ENCODE assay signal across 8 cellular contexts in genomic region chr9:132877818-132878694, GRCh38. TPM values are rescaled to one million over a fixed set of nuclear protein-coding genes. Genes with fewer than 3 reads are reported as not detected.
A peak's percentile ranks its signal among the peaks of the same experiment; 100 is the strongest.
DNase-seq lines count a peak whose midpoint lies in the region; ATAC-seq, FAIRE-seq and TF ChIP-seq lines count a peak whose summit lies in the region.

A gene with protein sequence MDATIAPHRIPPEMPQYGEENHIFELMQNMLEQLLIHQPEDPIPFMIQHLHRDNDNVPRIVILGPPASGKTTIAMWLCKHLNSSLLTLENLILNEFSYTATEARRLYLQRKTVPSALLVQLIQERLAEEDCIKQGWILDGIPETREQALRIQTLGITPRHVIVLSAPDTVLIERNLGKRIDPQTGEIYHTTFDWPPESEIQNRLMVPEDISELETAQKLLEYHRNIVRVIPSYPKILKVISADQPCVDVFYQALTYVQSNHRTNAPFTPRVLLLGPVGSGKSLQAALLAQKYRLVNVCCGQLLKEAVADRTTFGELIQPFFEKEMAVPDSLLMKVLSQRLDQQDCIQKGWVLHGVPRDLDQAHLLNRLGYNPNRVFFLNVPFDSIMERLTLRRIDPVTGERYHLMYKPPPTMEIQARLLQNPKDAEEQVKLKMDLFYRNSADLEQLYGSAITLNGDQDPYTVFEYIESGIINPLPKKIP (minus strand): TSS chr9:132878284. CDS start chr9:132878255, 29 bp downstream.

- 0 out of 3 replicates have a peak, but pooled peaks of 1 of the 2 experiments have one; percentile 17 for TF ChIP-seq EP300 in H1 (IDR thresholded peaks at IDR 0.05; ENCODE audit: borderline replicate concordance in 1 of 2, low read depth in 2 of 2, low read length in 2 of 2)

- WGBS in H1 (ENCODE audit: extremely low coverage in 1 of 2, insufficient coverage in 1 of 2, insufficient read length in 1 of 2, insufficient replicate concordance in 2 of 2, low coverage in 1 of 2, low lambda C conversion rate in 2 of 2, missing lambda C conversion rate in 1 of 2), 2 experiments = 2% methylated on average over 49 of the region's 89 CpGs; no CpG with 5 or more reads in 1 of the 2 experiments

- H3K4ac ChIP-seq in H1 (replicated peaks; ENCODE audit: insufficient read length, low read depth, low read length) = no peak within 1 kb of the TSS

- H2AK5ac ChIP-seq in H1 (ENCODE audit: low read depth, low read length) = no peak within 1 kb of the TSS

- H3K27ac Mint-ChIP-seq in activated CD8-positive, alpha-beta memory T cell treated with anti-CD3 and anti-CD28 coated beads, Interleukin-2, amount 10 ng/mL, durations not matched to agents 7 days and 5 days = peak within 1 kb of the TSS; percentile 70
- H3K27ac Mint-ChIP-seq in memory B cell = peak within 1 kb of the TSS; percentile 92

- no peak within 1 kb of the TSS for H2BK15ac ChIP-seq in H1 (ENCODE audit: low read length)

- no peaks in the 10 kb centered on the region for H3K36me3 Mint-ChIP-seq in activated CD8-positive, alpha-beta memory T cell treated with anti-CD3 and anti-CD28 coated beads, Interleukin-2, amount 10 ng/mL, durations not matched to agents 7 days and 5 days
- no peaks in the 10 kb centered on the region for H3K36me3 Mint-ChIP-seq in memory B cell

- peak within 1 kb of the TSS; percentile 69 to 90 for H3K4me2 ChIP-seq in H1 (ENCODE audit: insufficient read depth in 1 of 2, low read depth in 2 of 2, low read length in 2 of 2)

- peaks cover 0 to 14% (median 9%) of the 10 kb centered on the region in 4 experiments; a peak in 6 of 7 replicates for H3K27me3 ChIP-seq in H1 (replicated peaks in 1 of 4; ENCODE audit: control insufficient read depth in 3 of 4, extremely low read depth in 1 of 4, insufficient read depth in 3 of 4, low read length in 3 of 4)

- H2BK12ac ChIP-seq in H1 (ENCODE audit: low read depth, low read length) = no peak within 1 kb of the TSS

- no peak within 1 kb of the TSS for H3K27ac ChIP-seq in H1 (ENCODE audit: low read depth, low read length)

- no peak for TF ChIP-seq POLR2A in H1 (IDR thresholded peaks at IDR 0.05; ENCODE audit: control extremely low read depth in 1 of 2, low read depth in 2 of 2, low read length in 2 of 2)

- FAIRE-seq in H1 (lab: Jason Lieb, UNC) = no peak

- peak within 1 kb of the TSS; percentile 34 for H4K5ac ChIP-seq in H1 (ENCODE audit: insufficient read length, low read depth, low read length)

- H2BK5ac ChIP-seq in H1 (ENCODE audit: low read depth, low read length) = no peak within 1 kb of the TSS

- no peak within 1 kb of the TSS for H3K14ac ChIP-seq in H1 (ENCODE audit: insufficient read length)

- H2BK120ac ChIP-seq in H1 (replicated peaks; ENCODE audit: low read depth, low read length) = no peak within 1 kb of the TSS

- H3K9me3 Mint-ChIP-seq in activated CD8-positive, alpha-beta memory T cell treated with anti-CD3 and anti-CD28 coated beads, Interleukin-2, amount 10 ng/mL, durations not matched to agents 7 days and 5 days (ENCODE audit: low read depth) = no peaks in the 10 kb centered on the region
- H3K9me3 Mint-ChIP-seq in memory B cell = no peaks in the 10 kb centered on the region

- H3K4me3 ChIP-seq in H1 (ENCODE audit: extremely low read depth in 1 of 4, insufficient read depth in 2 of 4, low read depth in 3 of 4, low read length in 4 of 4) = peak within 1 kb of the TSS; percentile 69 to 97 (median 88)

- no peaks in the 10 kb centered on the region for H3K9me3 ChIP-seq in H1 (ENCODE audit: insufficient read depth in 2 of 2, low read depth in 1 of 2, low read length in 1 of 2)

- peak within 1 kb of the TSS in 2 of 4 experiments; percentile 15 to 34; a peak in 2 of 7 replicates for H3K9ac ChIP-seq in H1 (replicated peaks in 1 of 4; ENCODE audit: extremely low read depth in 1 of 4, low read depth in 3 of 4, low read length in 3 of 4)

- peak within 1 kb of the TSS; percentile 70 for H3K4me3 Mint-ChIP-seq in activated CD8-positive, alpha-beta memory T cell treated with anti-CD3 and anti-CD28 coated beads, Interleukin-2, amount 10 ng/mL, durations not matched to agents 7 days and 5 days
- H3K4me3 Mint-ChIP-seq in memory B cell = peak within 1 kb of the TSS; percentile 88

- no peak for TF ChIP-seq CTCF in H1 (IDR thresholded peaks at IDR 0.05; ENCODE audit: control extremely low read depth in 1 of 3, insufficient read depth in 1 of 3, low read depth in 1 of 3, low read length in 3 of 3)

- DNase-seq in NCI-H1417 (lab: John Stamatoyannopoulos, UW) = peak; percentile 58 to 84 (median 84)
- no peak for DNase-seq in NCI-H1417 treated with DMSO at 0.1 percent for 48 hours (lab: John Stamatoyannopoulos, UW)
- peak; percentile 25 for DNase-seq in NCI-H524 treated with DMSO at 0.1 percent for 48 hours (lab: John Stamatoyannopoulos, UW)
- peak; percentile 78 for DNase-seq in activated CD8-positive, alpha-beta memory T cell treated with anti-CD3 and anti-CD28 coated beads, Interleukin-2, amount 10 ng/mL, durations not matched to agents 7 days and 5 days
- peak in 1 of 2 experiments; percentile 90 for DNase-seq in H1 (ENCODE audit: low read depth in 1 of 2, low spot score in 2 of 2)
- DNase-seq in memory B cell (ENCODE audit: low spot score in 2 of 2) = peak; percentile 76 to 87
- DNase-seq in stimulated activated CD4-positive, alpha-beta T cell treated with anti-CD3 and anti-CD28 coated beads, TNF-alpha, amount 100 ng/mL, for 48 hours (ENCODE audit: low read depth in 3 of 3) = peak; percentile 41 to 67 (median 55)

- ATAC-seq in HG02884 (IDR thresholded peaks at IDR 0.05; ENCODE audit: unreplicated experiment) (peak; percentile 54), memory B cell (ENCODE audit: low read depth) (peak; percentile 91)
- peak; percentile 84 for ATAC-seq in activated CD8-positive, alpha-beta memory T cell treated with anti-CD3 and anti-CD28 coated beads, Interleukin-2, amount 10 ng/mL, durations not matched to agents 7 days and 5 days

- peak within 1 kb of the TSS; percentile 90; the same call in 1 of the 2 replicates for H2AFZ ChIP-seq in H1 (ENCODE audit: low read length)

- H3K27me3 Mint-ChIP-seq in activated CD8-positive, alpha-beta memory T cell treated with anti-CD3 and anti-CD28 coated beads, Interleukin-2, amount 10 ng/mL, durations not matched to agents 7 days and 5 days = peaks cover 28% of the 10 kb centered on the region
- no peaks in the 10 kb centered on the region for H3K27me3 Mint-ChIP-seq in memory B cell

- peaks cover 0 to 6% (median 0%) of the 10 kb centered on the region in 4 experiments; a peak in 1 of 7 replicates for H3K4me1 ChIP-seq in H1 (replicated peaks in 1 of 4; ENCODE audit: control insufficient read depth in 3 of 4, insufficient read depth in 4 of 4, low read length in 3 of 4)

- H3K56ac ChIP-seq in H1 (replicated peaks; ENCODE audit: insufficient read length, low read depth, low read length) = peak within 1 kb of the TSS; percentile 39

- no peaks in the 10 kb centered on the region for H4K20me1 ChIP-seq in H1 (replicated peaks in 1 of 2; ENCODE audit: control insufficient read depth in 1 of 2, insufficient read depth in 2 of 2, low read length in 2 of 2)

- H3K18ac ChIP-seq in H1 (ENCODE audit: extremely low read depth, low read length) = no peak within 1 kb of the TSS; the same call in 1 of the 2 replicates

- H3K79me2 ChIP-seq in H1 (ENCODE audit: control insufficient read depth in 1 of 2, insufficient read depth in 2 of 2, low read length in 2 of 2) = no peaks in the 10 kb centered on the region

- H3K36me3 ChIP-seq in H1 (ENCODE audit: control insufficient read depth in 2 of 4, insufficient read depth in 4 of 4, low read length in 3 of 4) = no peaks in the 10 kb centered on the region

- POLR2A ChIA-PET in H1 (lab: Charles Lee; ENCODE audit: partially characterized antibody) = interaction anchor here (0.7 to 1.6 kb wide), 3 partner anchors 11 to 18 kb away, joined by 3 to 4 read pairs (median 4); no protein-coding TSS in a partner anchor

- H3K4me1 Mint-ChIP-seq in activated CD8-positive, alpha-beta memory T cell treated with anti-CD3 and anti-CD28 coated beads, Interleukin-2, amount 10 ng/mL, durations not matched to agents 7 days and 5 days = peaks cover 41% of the 10 kb centered on the region
- peaks cover 20% of the 10 kb centered on the region for H3K4me1 Mint-ChIP-seq in memory B cell

- H3K23ac ChIP-seq in H1 (ENCODE audit: insufficient read length) = no peak within 1 kb of the TSS

- peaks cover 7% of the 10 kb centered on the region; the same call in 1 of the 2 replicates for H3K23me2 ChIP-seq in H1 (ENCODE audit: low read depth, low read length)

- CTCF ChIA-PET in activated CD8-positive, alpha-beta memory T cell treated with anti-CD3 and anti-CD28 coated beads, Interleukin-2, amount 10 ng/mL, durations not matched to agents 7 days and 5 days (lab: Charles Lee) = interaction anchor here (0.8 to 1.3 kb wide), 4 partner anchors 24 to 144 kb away, joined by 3 to 5 read pairs (median 4); no protein-coding TSS in a partner anchor
- CTCF ChIA-PET in H1 (lab: Charles Lee; ENCODE audit: partially characterized antibody) = interaction anchor here (0.6 to 15.0 kb wide), 8 partner anchors 14 to 1507 kb away, joined by 3 to 115 read pairs (median 3); no protein-coding TSS in a partner anchor

- no peak; a peak in 1 of 4 replicates for TF ChIP-seq RAD21 in H1 (IDR thresholded peaks at IDR 0.05 in 1 of 2, conservative IDR thresholded peaks at IDR 0.05 in 1 of 2; ENCODE audit: low read depth in 2 of 2, low read length in 2 of 2)

- no peak within 1 kb of the TSS for H2BK20ac ChIP-seq in H1 (ENCODE audit: low read length)

- H3K79me1 ChIP-seq in H1 (ENCODE audit: low read depth, low read length) = no peaks in the 10 kb centered on the region

- no peak within 1 kb of the TSS for H4K91ac ChIP-seq in H1 (replicated peaks; ENCODE audit: insufficient read length, low read length)

- peak within 1 kb of the TSS; percentile 91; the same call in 1 of the 2 replicates for H4K8ac ChIP-seq in H1 (ENCODE audit: extremely low read depth, insufficient read depth, low read length)

TF ChIP-seq in H1, 55 proteins besides CTCF, POLR2A, EP300 and RAD21 (continues in another document):
- TF ChIP-seq TAF7 (optimal IDR thresholded peaks at IDR 0.05; ENCODE audit: borderline replicate concordance, low read depth, low read length) (peak; percentile 41), SRF (IDR thresholded peaks at IDR 0.05; ENCODE audit: low read depth, low read length) (peak; percentile 86), TBP (IDR thresholded peaks at IDR 0.05; ENCODE audit: low read depth, low read length) (no peak)

RNA-seq across cellular contexts. Expression of the gene that starts here (rescaled TPM):
- under 1 TPM in 1 of 2 experiments, not detected in 1; 0.63 TPM for total RNA-seq in activated CD8-positive, alpha-beta memory T cell treated with anti-CD3 and anti-CD28 coated beads, Interleukin-2, amount 10 ng/mL, durations not matched to agents 7 days and 5 days
- 0.48 and 0.52 TPM in 2 replicates for total RNA-seq in H1 (2021; fragmentation: NEBNext Ultra II Directional; extraction: Animal tissue kit (Norgen Biotek cat#: 25700))
- 0.35 and 0.39 TPM in 2 replicates for polyA plus RNA-seq in H1 (2011; rRNA removed)
- polyA plus RNA-seq in H1 (2011; cell fraction: cytosol; rRNA removed) = 0.43 TPM
- 1.0 TPM for polyA plus RNA-seq in H1 (2011; cell fraction: nucleus; rRNA removed)
- polyA plus RNA-seq in H1 (2012, experiment 1 of 2) = 0.22 to 1.1 TPM (median 0.68 TPM) in 4 replicates
- 1.4 TPM for polyA plus RNA-seq in H1 (2012, experiment 2 of 2)
- 0.26 TPM for polyA plus RNA-seq in H1 (2013, experiment 1 of 2)
- polyA plus RNA-seq in H1 (2013, experiment 2 of 2) = 0.22 TPM
- polyA minus RNA-seq in H1 (2011; rRNA and poly(A)+ RNA removed) = 0.63 and 1.3 TPM in 2 replicates
- polyA minus RNA-seq in H1 (2011; cell fraction: cytosol; rRNA and poly(A)+ RNA removed) = not detected
- 1.9 TPM for polyA minus RNA-seq in H1 (2011; cell fraction: nucleus; rRNA and poly(A)+ RNA removed)

Comparison
In these comparisons a context has a peak if more than half of its experiments do, and no peak if none do; other contexts are left out.
1. Peak in DNase-seq and ATAC-seq in activated CD8-positive, alpha-beta memory T cell treated with anti-CD3 and anti-CD28 coated beads, Interleukin-2, amount 10 ng/mL, durations not matched to agents 7 days and 5 days; RNA of the gene not detected or under 1 TPM.